25 cellular contexts compared by ENCODE assay signal in the genomic region with DNA sequence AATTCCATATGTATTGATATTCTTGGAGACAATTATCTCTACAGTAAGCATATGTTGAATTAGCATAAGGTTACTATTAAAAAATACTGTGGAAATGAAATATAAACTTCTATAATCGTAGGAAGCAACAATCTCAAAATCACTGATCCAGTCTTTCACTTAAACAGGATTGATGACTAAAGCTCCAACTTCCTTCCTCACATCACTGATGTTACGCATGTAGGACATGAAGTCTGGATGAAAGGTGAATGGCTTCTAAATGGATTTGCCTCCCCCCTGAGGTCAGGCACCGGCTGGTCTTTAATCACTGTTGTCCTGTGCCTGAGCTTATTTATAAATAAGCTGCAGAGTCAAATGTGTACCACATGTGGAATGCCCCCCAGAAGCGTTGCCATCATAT.
"Had no signal": no experiment of that assay in that cellular context is flagged by ENCODE, and none has a peak within 500 bp of the region (broad histone marks: within the 10 kb centered on the region; RNA-seq: fewer than 3 reads in every experiment).

No MANE protein-coding gene starts in this region.

- ATAC-seq: effector memory CD8-positive, alpha-beta T cell; foreskin keratinocyte; gastroesophageal sphincter; heart right ventricle; left cardiac atrium; left lung; left ventricle myocardium superior; lower lobe of right lung; naive thymus-derived CD4-positive, alpha-beta T cell; natural killer cell had no signal

- DNase-seq: colonic mucosa; cortex of kidney; effector CD8-positive, alpha-beta T cell; effector memory CD8-positive, alpha-beta T cell; endodermal cell; foreskin keratinocyte; glutamatergic neuron; head of caudate nucleus; heart right ventricle; hippocampal formation; left cardiac atrium; left lung; left ventricle myocardium superior; lower lobe of right lung; mammary epithelial cell; mesendoderm; midbrain; naive thymus-derived CD4-positive, alpha-beta T cell; natural killer cell had no signal

- H3K4me1 ChIP-seq: colonic mucosa, esophagus muscularis mucosa, foreskin keratinocyte, gastroesophageal sphincter, heart right ventricle, left lung, lower lobe of right lung had no signal

- H3K4me3 ChIP-seq: colonic mucosa, esophagus muscularis mucosa, gastroesophageal sphincter, heart right ventricle, left lung, lower lobe of right lung had no signal

- FAIRE-seq: endometrium, frontal cortex, islet of Langerhans, keratinocyte had no signal

- H3K9me3 ChIP-seq: colonic mucosa, esophagus muscularis mucosa, gastroesophageal sphincter, heart right ventricle, left lung, lower lobe of right lung had no signal

- H3K27me3 ChIP-seq: colonic mucosa, esophagus muscularis mucosa, gastroesophageal sphincter, heart right ventricle, left lung had no signal

- H3K27ac ChIP-seq: colonic mucosa, esophagus muscularis mucosa, foreskin keratinocyte, gastroesophageal sphincter, heart right ventricle, left lung, lower lobe of right lung had no signal

- H3K36me3 ChIP-seq: colonic mucosa, esophagus muscularis mucosa, gastroesophageal sphincter, heart right ventricle, left lung, lower lobe of right lung had no signal
